7 cellular contexts compared by ENCODE assay signal in genomic region chr2:130873700-130874346, GRCh38.
DNase-seq lines count a peak whose midpoint lies in the region; ATAC-seq and TF ChIP-seq lines count a peak whose summit lies in the region.

No MANE protein-coding gene starts in this region.

- H3K27ac ChIP-seq in brain microvascular endothelial cell: no peak overlapping the region

- TF ChIP-seq CTCF in GM13976 (IDR thresholded peaks at IDR 0.05; ENCODE audit: borderline replicate concordance, control extremely low read depth, extremely low read depth, insufficient read depth, missing control alignments) (peak; percentile 54), brain microvascular endothelial cell (IDR thresholded peaks at IDR 0.05; ENCODE audit: low read depth, low read length, missing control alignments) (peak; percentile 85)

- DNase-seq in GM13976 (ENCODE audit: low spot score) (peak; percentile 84), NCI-H146 (lab: John Stamatoyannopoulos, UW) (peak; percentile 63), UCSD-AML1 (lab: John Stamatoyannopoulos, UW; ENCODE audit: unreplicated experiment) (peak; percentile 48), brain microvascular endothelial cell (peak; percentile 81), iPS-NIHi7 (ENCODE audit: extremely low spot score) (peak; percentile 85)
- DNase-seq in stimulated activated CD4-positive, alpha-beta T cell treated with anti-CD3 and anti-CD28 coated beads, Interleukin-15, amount 100 ng/mL, for 1 hour (ENCODE audit: low read depth in 1 of 2, low spot score in 1 of 2): peak; percentile 39 to 43

- no peaks in the 10 kb centered on the region for H3K36me3 ChIP-seq in brain microvascular endothelial cell (replicated peaks)

- in situ Hi-C loops in GM13976 (cut with MboI; ENCODE audit: low sequenced_read_pairs, unreplicated experiment): no loop called here
- in situ Hi-C loops in brain microvascular endothelial cell (cut with HindIII; ENCODE audit: low pct_ligation_motif_present, low sequenced_read_pairs): no loop called here

- no peaks in the 10 kb centered on the region for H3K27me3 ChIP-seq in brain microvascular endothelial cell (replicated peaks)

- no peak overlapping the region for H3K4me3 ChIP-seq in brain microvascular endothelial cell (ENCODE audit: low read depth, low read length)

- peak; percentile 71 for ATAC-seq in HG02623 (IDR thresholded peaks at IDR 0.05; ENCODE audit: unreplicated experiment)
